In genomic region chr3:14424711-14425573, GRCh38 we compare ENCODE assay signal across 9 cellular contexts. TPM values are rescaled to one million over a fixed set of nuclear protein-coding genes. Genes with fewer than 3 reads are reported as not detected.
DNase-seq lines count a peak whose midpoint lies in the region; ATAC-seq and TF ChIP-seq lines count a peak whose summit lies in the region.
"Had no signal": no experiment of that assay in that cellular context is flagged by ENCODE, and none has a peak within 500 bp of the region (broad histone marks: within the 10 kb centered on the region; RNA-seq: fewer than 3 reads in every experiment).

No MANE protein-coding gene starts in this region.

- H3K9me3 Mint-ChIP-seq in activated T-cell treated with anti-CD3 and anti-CD28 coated beads, Interleukin-2, amount 50 U/mL, for 72 hours: no peaks in the 10 kb centered on the region
- no peaks in the 10 kb centered on the region for H3K9me3 Mint-ChIP-seq in naive thymus-derived CD8-positive, alpha-beta T cell

- H3K27me3 ChIP-seq in DOHH2 (ENCODE audit: control insufficient read depth, low read length): no peaks in the 10 kb centered on the region
- H3K27me3 ChIP-seq: suprapubic skin had no signal

- H3K9me3 ChIP-seq in DOHH2 (ENCODE audit: control insufficient read depth, insufficient read depth, low read length): no peaks in the 10 kb centered on the region
- H3K9me3 ChIP-seq: suprapubic skin had no signal

- H3K4me1 Mint-ChIP-seq in activated T-cell treated with anti-CD3 and anti-CD28 coated beads, Interleukin-2, amount 50 U/mL, for 72 hours (ENCODE audit: low read depth): peaks cover 75% of the 10 kb centered on the region
- peaks cover 45 to 82% (median 76%) of the 10 kb centered on the region in 4 donors for H3K4me1 Mint-ChIP-seq in naive thymus-derived CD8-positive, alpha-beta T cell

- H4K20me1 ChIP-seq in DOHH2 (ENCODE audit: control insufficient read depth, insufficient read depth, low read depth, low read length): peaks cover 12% of the 10 kb centered on the region

- no peaks in the 10 kb centered on the region for H3K27me3 Mint-ChIP-seq in activated T-cell treated with anti-CD3 and anti-CD28 coated beads, Interleukin-2, amount 50 U/mL, for 72 hours (ENCODE audit: low read depth)
- H3K27me3 Mint-ChIP-seq in naive thymus-derived CD8-positive, alpha-beta T cell: no peaks in the 10 kb centered on the region

- H3K79me2 ChIP-seq in DOHH2 (ENCODE audit: control insufficient read depth, low read length): peaks cover 89% of the 10 kb centered on the region

- peak overlapping the region; percentile 68 for H3K4me2 ChIP-seq in DOHH2 (ENCODE audit: low read length)

- H3K36me3 Mint-ChIP-seq in activated T-cell treated with anti-CD3 and anti-CD28 coated beads, Interleukin-2, amount 50 U/mL, for 72 hours (ENCODE audit: insufficient read depth in 2 of 2): no peaks in the 10 kb centered on the region
- H3K36me3 Mint-ChIP-seq in naive thymus-derived CD8-positive, alpha-beta T cell: peaks cover 0 to 7% (median 0%) of the 10 kb centered on the region in 3 donors

- H3K4me3 ChIP-seq in DOHH2 (ENCODE audit: low read length) (peak overlapping the region; percentile 50), NB4 (ENCODE audit: low read depth, low read length) (no peak overlapping the region)
- H3K4me3 ChIP-seq: suprapubic skin had no signal

- H3K27ac ChIP-seq in DOHH2 (ENCODE audit: low read depth, low read length): peak overlapping the region; percentile 68; the same call in 1 of the 2 replicates
- H3K27ac ChIP-seq: suprapubic skin had no signal

- POLR2A ChIA-PET in naive thymus-derived CD8-positive, alpha-beta T cell (lab: Charles Lee): interaction anchor here (0.7 to 1.5 kb wide), 3 partner anchors 9 to 22 kb away, joined by 3 to 7 read pairs (median 5); partner anchors contain the start of gene SLC6A6

- peaks cover 38% of the 10 kb centered on the region for H3F3A ChIP-seq in DOHH2 (ENCODE audit: control insufficient read depth, insufficient read depth)

- peaks cover 48% of the 10 kb centered on the region for H3K36me3 ChIP-seq in DOHH2 (ENCODE audit: control insufficient read depth, low read length)

- peaks cover 70% of the 10 kb centered on the region for H3K4me1 ChIP-seq in DOHH2 (ENCODE audit: control insufficient read depth, low read length)

- DNase-seq in NB4 (ENCODE audit: low read depth): peak; percentile 68
- peak; percentile 27 to 28 for DNase-seq in activated T-cell treated with anti-CD3 and anti-CD28 coated beads, Interleukin-2, amount 50 U/mL, for 72 hours
- peak in 4 of 10 donors; percentile 23 to 56 (median 28) for DNase-seq in naive thymus-derived CD8-positive, alpha-beta T cell
- DNase-seq in COLO829 (ENCODE audit: low spot score): no peak
- DNase-seq in GM20000 (ENCODE audit: low spot score): no peak

- no peaks in the 10 kb centered on the region for H3K9me2 ChIP-seq in DOHH2 (replicated peaks; ENCODE audit: control insufficient read depth, low read length)

- ATAC-seq in activated T-cell treated with anti-CD3 and anti-CD28 coated beads, Interleukin-2, amount 50 U/mL, for 72 hours (replicated peaks in 1 of 2): peak; percentile 26 to 32
- peak; percentile 42 to 51 for ATAC-seq in naive thymus-derived CD8-positive, alpha-beta T cell
- no peak for ATAC-seq in HG03135 (IDR thresholded peaks at IDR 0.05; ENCODE audit: unreplicated experiment)
- ATAC-seq in GM21515 (IDR thresholded peaks at IDR 0.05; ENCODE audit: unreplicated experiment): no peak

- TF ChIP-seq CTCF in DOHH2 (IDR thresholded peaks at IDR 0.05; ENCODE audit: low read depth, low read length, poor library complexity, severe bottlenecking) (no peak), NB4 (IDR thresholded peaks at IDR 0.05; ENCODE audit: low read depth, low read length) (no peak), GM20000 (IDR thresholded peaks at IDR 0.05; ENCODE audit: extremely low read depth, missing control alignments) (no peak)

- H3K27ac Mint-ChIP-seq in activated T-cell treated with anti-CD3 and anti-CD28 coated beads, Interleukin-2, amount 50 U/mL, for 72 hours: peak overlapping the region; percentile 97
- H3K27ac Mint-ChIP-seq in naive thymus-derived CD8-positive, alpha-beta T cell: peak overlapping the region; percentile 74 to 99 (median 86)

- TF ChIP-seq POLR2A in NB4 (IDR thresholded peaks at IDR 0.05; ENCODE audit: extremely low read depth, insufficient read length): no peak

- H3K4me3 Mint-ChIP-seq in activated T-cell treated with anti-CD3 and anti-CD28 coated beads, Interleukin-2, amount 50 U/mL, for 72 hours: peak overlapping the region; percentile 70 to 81
- H3K4me3 Mint-ChIP-seq in naive thymus-derived CD8-positive, alpha-beta T cell: peak overlapping the region; percentile 32 to 80 (median 66)

RNA-seq across cellular contexts. Expression of gene SLC6A6, which starts 22.5 kb away (rescaled TPM):
- 10 to 100 TPM; 35.4 to 39.2 TPM for total RNA-seq in activated T-cell treated with anti-CD3 and anti-CD28 coated beads, Interleukin-2, amount 50 U/mL, for 72 hours
- total RNA-seq in naive thymus-derived CD8-positive, alpha-beta T cell: 10 to 100 TPM; 43.1 to 43.7 TPM
- polyA plus RNA-seq in naive thymus-derived CD8-positive, alpha-beta T cell: 1 to 10 TPM; 2.1 to 5.0 (median 3.0) TPM

Comparison
In these comparisons a context has a peak if more than half of its experiments do, and no peak if none do; other contexts are left out.
1. DNase-seq: peak in NB4 (single experiment) and activated T-cell treated with anti-CD3 and anti-CD28 coated beads, Interleukin-2, amount 50 U/mL, for 72 hours (2 of 2); none in COLO829 (single experiment) and GM20000 (single experiment).
2. ATAC-seq: peak in activated T-cell treated with anti-CD3 and anti-CD28 coated beads, Interleukin-2, amount 50 U/mL, for 72 hours (2 of 2) and naive thymus-derived CD8-positive, alpha-beta T cell (2 of 2); none in HG03135 (single experiment) and GM21515 (single experiment).